In the genomic region with DNA sequence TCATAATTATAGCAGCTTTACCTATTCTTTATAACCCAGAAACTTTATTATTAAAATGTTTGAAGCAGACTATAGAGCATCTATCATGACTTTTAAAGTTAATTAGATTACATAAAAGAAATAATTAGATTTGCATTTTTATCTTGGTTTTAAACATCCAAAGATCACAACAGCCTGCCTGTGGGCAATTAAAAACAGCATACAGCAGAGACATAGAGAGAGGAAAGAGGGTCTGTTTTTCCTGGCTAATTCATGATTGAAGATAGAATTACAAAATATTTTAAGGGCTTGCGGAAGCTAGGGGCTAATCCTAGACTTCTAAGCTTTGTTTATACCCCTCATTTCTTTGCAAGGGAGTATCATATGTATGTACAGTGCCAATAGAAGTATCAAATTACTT, we compare ENCODE assay signal across 13 cellular contexts.
DNase-seq lines count a peak whose midpoint lies in the region; TF ChIP-seq lines count a peak whose summit lies in the region.
"Had no signal": no experiment of that assay in that cellular context is flagged by ENCODE, and none has a peak within 500 bp of the region (broad histone marks: within the 10 kb centered on the region; RNA-seq: fewer than 3 reads in every experiment).

No MANE protein-coding gene starts in this region.

- DNase-seq in BE2C, result peak; percentile 30
- DNase-seq in NCI-H1105 (lab: John Stamatoyannopoulos, UW), result peak; percentile 17
- peak; percentile 63 for DNase-seq in NCI-H748 treated with DMSO at 0.1 percent for 48 hours (lab: John Stamatoyannopoulos, UW)
- DNase-seq in mesothelial cell of epicardium (ENCODE audit: low spot score in 2 of 2, unreplicated experiment in 2 of 2), result no peak
- no peak for DNase-seq in endodermal cell
- DNase-seq in hepatic stellate cell (ENCODE audit: low spot score), result no peak
- no peak for DNase-seq in retina
- DNase-seq: DMS53, GF-D8, H7 had no signal

- H3K27me3 ChIP-seq in BE2C, result no peaks in the 10 kb centered on the region
- H3K27me3 ChIP-seq in endodermal cell (ENCODE audit: control insufficient read depth, insufficient read depth, low read length, poor library complexity, severe bottlenecking), result no peaks in the 10 kb centered on the region
- H3K27me3 ChIP-seq: BLaER1 had no signal

- H3K27ac Mint-ChIP-seq in mesothelial cell of epicardium (peak overlapping the region; percentile 58), endodermal cell (no peak overlapping the region)

- TF ChIP-seq CTCF in BE2C (IDR thresholded peaks at IDR 0.05; ENCODE audit: low read depth, low read length) (no peak), mesothelial cell of epicardium (IDR thresholded peaks at IDR 0.05; ENCODE audit: unreplicated experiment) (no peak), endodermal cell (conservative IDR thresholded peaks at IDR 0.05) (no peak)

- H3K9me3 ChIP-seq in BE2C, result no peaks in the 10 kb centered on the region
- no peaks in the 10 kb centered on the region for H3K9me3 ChIP-seq in endodermal cell (ENCODE audit: control insufficient read depth, low read length)
- H3K9me3 ChIP-seq: A549, BLaER1 had no signal

- H3K9ac ChIP-seq in endodermal cell (ENCODE audit: extremely low read depth, low read length, poor library complexity, severe bottlenecking), result no peak overlapping the region
- H3K9ac ChIP-seq: BLaER1, GM23248 had no signal

- H3K27me3 Mint-ChIP-seq in mesothelial cell of epicardium (ENCODE audit: low read depth) (no peaks in the 10 kb centered on the region), endodermal cell (ENCODE audit: insufficient read depth) (no peaks in the 10 kb centered on the region)

- 100% methylated on average over 1 of the region's 1 CpG; no CpG with 5 or more reads in 1 of the 2 experiments for WGBS in endodermal cell (ENCODE audit: insufficient coverage in 1 of 2, insufficient read length in 1 of 2), 2 experiments

- peaks cover 12% of the 10 kb centered on the region for H3K4me1 ChIP-seq in BE2C
- H3K4me1 ChIP-seq in endodermal cell (ENCODE audit: control insufficient read depth, insufficient read depth, low read length), result peaks cover 4% of the 10 kb centered on the region
- H3K4me1 ChIP-seq: BLaER1 had no signal

- no peaks in the 10 kb centered on the region for H3K36me3 ChIP-seq in BE2C
- no peaks in the 10 kb centered on the region for H3K36me3 ChIP-seq in endodermal cell (ENCODE audit: control insufficient read depth, insufficient read depth, low read length)
- H3K36me3 ChIP-seq: BLaER1 had no signal

- H3K36me3 Mint-ChIP-seq in mesothelial cell of epicardium (no peaks in the 10 kb centered on the region), endodermal cell (ENCODE audit: low read depth) (no peaks in the 10 kb centered on the region)

- no peaks in the 10 kb centered on the region for H3K9me3 Mint-ChIP-seq in mesothelial cell of epicardium
- H3K9me3 Mint-ChIP-seq in endodermal cell, result no peaks in the 10 kb centered on the region

- peaks cover 40% of the 10 kb centered on the region for H3K4me1 Mint-ChIP-seq in mesothelial cell of epicardium
- H3K4me1 Mint-ChIP-seq in endodermal cell, result peaks cover 33% of the 10 kb centered on the region

- H3K27ac ChIP-seq in endodermal cell (ENCODE audit: low read depth, low read length), result no peak overlapping the region
- H3K27ac ChIP-seq: A549, BLaER1, GM23248 had no signal

- H3K4me3 Mint-ChIP-seq in mesothelial cell of epicardium (no peak overlapping the region), endodermal cell (no peak overlapping the region)

- H3K4me3 ChIP-seq in BE2C (ENCODE audit: low read depth, low read length) (peak overlapping the region; percentile 34), endodermal cell (ENCODE audit: low read length) (no peak overlapping the region)
- H3K4me3 ChIP-seq: A549, BLaER1, GM23248 had no signal

Comparison
In these comparisons a context has a peak if more than half of its experiments do, and no peak if none do; other contexts are left out.
1. DNase-seq: peak in BE2C (single experiment), NCI-H1105 (single experiment) and NCI-H748 treated with DMSO at 0.1 percent for 48 hours (single experiment); none in mesothelial cell of epicardium (0 of 2), endodermal cell (single experiment), hepatic stellate cell (single experiment) and retina (single experiment).